9 cellular contexts compared by ENCODE assay signal in genomic region chr5:145975361-145976066, GRCh38. TPM values are rescaled to one million over a fixed set of nuclear protein-coding genes. Genes with fewer than 3 reads are reported as not detected.
DNase-seq lines count a peak whose midpoint lies in the region; ATAC-seq and TF ChIP-seq lines count a peak whose summit lies in the region.
"Had no signal": no experiment of that assay in that cellular context is flagged by ENCODE, and none has a peak within 500 bp of the region (broad histone marks: within the 10 kb centered on the region; RNA-seq: fewer than 3 reads in every experiment).

No MANE protein-coding gene starts in this region.

- WGBS in adrenal gland, 4 donors, result 39 to 59% (median 47%) methylated on average over 2 to 3 of the region's 3 CpGs

- H3K27ac ChIP-seq in adrenal gland, result no peak overlapping the region
- H3K27ac ChIP-seq: SK-N-MC had no signal

- H3K4me3 Mint-ChIP-seq in nephron, result no peak overlapping the region

- peak; percentile 58 for ATAC-seq in GM18511 (IDR thresholded peaks at IDR 0.05; ENCODE audit: unreplicated experiment)
- peak; percentile 49 for ATAC-seq in HG03175 (IDR thresholded peaks at IDR 0.05; ENCODE audit: unreplicated experiment)
- no peak for ATAC-seq in HG03045 (IDR thresholded peaks at IDR 0.05; ENCODE audit: unreplicated experiment)

- H3K9me3 ChIP-seq in adrenal gland (replicated peaks in 1 of 3), result no peaks in the 10 kb centered on the region

- DNase-seq in astrocyte of the cerebellum (ENCODE audit: low read depth) (peak; percentile 82), NCI-H1436 (lab: John Stamatoyannopoulos, UW) (no peak), adrenal gland (no peak)
- DNase-seq in stimulated activated CD4-positive, alpha-beta T cell treated with anti-CD3 and anti-CD28 coated beads, Interleukin-2, amount 100 ng/mL, for 48 hours, result no peak

- H3K36me3 Mint-ChIP-seq in nephron (ENCODE audit: low read depth), result no peaks in the 10 kb centered on the region

- in situ Hi-C loops in astrocyte of the cerebellum (cut with HindIII; ENCODE audit: low sequenced_read_pairs), result no loop called here

- H3K4me3 ChIP-seq in astrocyte of the cerebellum (ENCODE audit: low read depth, low read length) (no peak overlapping the region), adrenal gland (no peak overlapping the region)
- H3K4me3 ChIP-seq: SK-N-MC had no signal

- TF ChIP-seq CTCF in astrocyte of the cerebellum (IDR thresholded peaks at IDR 0.05; ENCODE audit: low read depth, low read length, missing control alignments) (no peak), nephron (IDR thresholded peaks at IDR 0.05; ENCODE audit: unreplicated experiment in 3 of 3) (no peak), adrenal gland (IDR thresholded peaks at IDR 0.05) (no peak)

- H3K4me1 ChIP-seq in adrenal gland (replicated peaks in 1 of 2), result no peaks in the 10 kb centered on the region

- H3K36me3 ChIP-seq in adrenal gland (replicated peaks in 1 of 2), result no peaks in the 10 kb centered on the region

- H3K9me3 Mint-ChIP-seq in nephron, result no peaks in the 10 kb centered on the region

- H3K27me3 ChIP-seq in adrenal gland, result no peaks in the 10 kb centered on the region

- peak overlapping the region in 2 of 3 experiments; percentile 66 to 74 for H3K27ac Mint-ChIP-seq in nephron

- intact Hi-C loops in adrenal gland (cut with DNase I), result no loop called here

- no peaks in the 10 kb centered on the region for H3K27me3 Mint-ChIP-seq in nephron (ENCODE audit: low read depth)

- H3K4me1 Mint-ChIP-seq in nephron, result peaks cover 13% of the 10 kb centered on the region

- no peak for TF ChIP-seq POLR2A in adrenal gland (IDR thresholded peaks at IDR 0.05)

RNA-seq across cellular contexts. Expression of gene SH3RF2, which starts 39.1 kb away (rescaled TPM):
- 1 to 10 TPM in 5 of 8 donors, under 1 TPM in 3; 0.69 to 3.8 (median 1.1) TPM for total RNA-seq in adrenal gland
- polyA plus RNA-seq in adrenal gland, result 1 to 10 TPM in 2 of 3 donors, under 1 TPM in 1; 0.60 to 3.4 (median 2.1) TPM
